In genomic region chr3:130042736-130043135, GRCh38 we compare ENCODE assay signal across 6 cellular contexts. TPM values are rescaled to one million over a fixed set of nuclear protein-coding genes. Genes with fewer than 3 reads are reported as not detected.
"Had no signal": no experiment of that assay in that cellular context is flagged by ENCODE, and none has a peak within 500 bp of the region (broad histone marks: within the 10 kb centered on the region; RNA-seq: fewer than 3 reads in every experiment).

No MANE protein-coding gene starts in this region.

RNA-seq across cellular contexts. Expression of gene ALG1L2, which starts 38.9 kb away (rescaled TPM):
- total RNA-seq: activated CD4-positive, alpha-beta T cell treated with anti-CD3 and anti-CD28 coated beads, Interleukin-2, amount 10 ng/mL, durations not matched to agents 24 days and 14 days; activated T-helper 1 cell treated with anti-CD3 and anti-CD28 coated beads, Interleukin-12 subunit alpha, Interleukin-12 subunit beta, Interleukin-2, Interleukin-4 antibody, amounts not matched to agents 30 ng/mL and 10 ng/mL and 1 ng/mL, durations not matched to agents 14 hours and 24 hours and 36 hours; ascending aorta; body of pancreas; MCF 10A; NCI-H460 had no signal
